ENCODE assay signal across 1 cellular context in genomic region chr9:99072040-99072394, GRCh38.
TF ChIP-seq lines count a peak whose summit lies in the region.

No MANE protein-coding gene starts in this region.

TF ChIP-seq in K562, 482 proteins besides CTCF, POLR2A, EP300 and RAD21 (continued from another document):
- 0 out of 2 replicates have a peak, but pooled peaks have one; percentile 17 for TF ChIP-seq VEZF1 (CRISPR knock-in tag; IDR thresholded peaks at IDR 0.05)
- no peak for TF ChIP-seq HIVEP1 (CRISPR knock-in tag; IDR thresholded peaks at IDR 0.05)
- TF ChIP-seq EP400 (IDR thresholded peaks at IDR 0.05) = peak; percentile 8; the same call in 1 of the 2 replicates
- TF ChIP-seq MAZ (CRISPR knock-in tag; conservative IDR thresholded peaks at IDR 0.05 in 1 of 2, IDR thresholded peaks at IDR 0.05 in 1 of 2) = peak; percentile 20 to 22; a peak in 1 of 4 replicates
- TF ChIP-seq ZNF143 (CRISPR knock-in tag; IDR thresholded peaks at IDR 0.05) = no peak
- peak; percentile 45; the same call in 1 of the 2 replicates for TF ChIP-seq MAX (CRISPR knock-in tag; IDR thresholded peaks at IDR 0.05)
- no peak for TF ChIP-seq NR2C1 (IDR thresholded peaks at IDR 0.05)
- TF ChIP-seq NR2C1 (tag; IDR thresholded peaks at IDR 0.05) = peak; percentile 46; the same call in 1 of the 2 replicates
- peak; percentile 50; the same call in 1 of the 2 replicates for TF ChIP-seq PTRF (tag; IDR thresholded peaks at IDR 0.05)
- no peak for TF ChIP-seq OTX1 (CRISPR knock-in tag; IDR thresholded peaks at IDR 0.05)
- TF ChIP-seq E2F6 (IDR thresholded peaks at IDR 0.05; ENCODE audit: borderline replicate concordance in 1 of 2, extremely low read depth in 1 of 2, insufficient read depth in 1 of 2, insufficient read length in 1 of 2, low read depth in 1 of 2, low read length in 1 of 2, poor library complexity in 1 of 2, severe bottlenecking in 1 of 2) = peak; percentile 39 to 49
- TF ChIP-seq CREB3 (tag; conservative IDR thresholded peaks at IDR 0.05; ENCODE audit: low read depth) = peak; percentile 47; the same call in 1 of the 2 replicates
- no peak for TF ChIP-seq PCBP2 (IDR thresholded peaks at IDR 0.05; ENCODE audit: low read depth, low read length, poor library complexity, severe bottlenecking)
- no peak for TF ChIP-seq NR2F6 (CRISPR knock-in tag; IDR thresholded peaks at IDR 0.05)
- no peak for TF ChIP-seq E4F1 (CRISPR knock-in tag; IDR thresholded peaks at IDR 0.05; ENCODE audit: borderline replicate concordance)
- no peak for TF ChIP-seq GATA2 (CRISPR knock-in tag; IDR thresholded peaks at IDR 0.05)
- TF ChIP-seq JUND (IDR thresholded peaks at IDR 0.05; ENCODE audit: borderline replicate concordance, low read depth, low read length) = no peak; the same call in 1 of the 2 replicates
- peak; percentile 61; the same call in 2 of the 3 replicates for TF ChIP-seq JUND (tag; IDR thresholded peaks at IDR 0.05; ENCODE audit: borderline replicate concordance, low read depth, low read length)
- TF ChIP-seq HDAC1 (IDR thresholded peaks at IDR 0.05) = 0 out of 4 replicates have a peak, but pooled peaks of 1 of the 2 experiments have one; percentile 33
